In genomic region chr9:134641173-134641985, GRCh38 we compare ENCODE assay signal across 8 cellular contexts. TPM values are rescaled to one million over a fixed set of nuclear protein-coding genes. Genes with fewer than 3 reads are reported as not detected.
A peak's percentile ranks its signal among the peaks of the same experiment; 100 is the strongest.
DNase-seq lines count a peak whose midpoint lies in the region; ATAC-seq and TF ChIP-seq lines count a peak whose summit lies in the region.

COL5A1 (plus strand) TSS chr9:134641803; CDS start chr9:134642188, 385 bp downstream.

- H3K27ac Mint-ChIP-seq in activated naive CD4-positive, alpha-beta T cell treated with anti-CD3 and anti-CD28 coated beads, Interleukin-2, amount 10 ng/mL, durations not matched to agents 7 days and 5 days, result no peak within 1 kb of the TSS
- no peak within 1 kb of the TSS for H3K27ac Mint-ChIP-seq in glutamatergic neuron (ENCODE audit: unreplicated experiment)

- H3K4me2 ChIP-seq in neuronal stem cell (ENCODE audit: insufficient read depth, low read length, poor library complexity, severe bottlenecking), result peak within 1 kb of the TSS; percentile 96

- peak within 1 kb of the TSS; percentile 77 for H3K23ac ChIP-seq in neuronal stem cell (ENCODE audit: low read depth, low read length, poor library complexity)

- CTCF ChIA-PET in activated naive CD4-positive, alpha-beta T cell treated with anti-CD3 and anti-CD28 coated beads, Interleukin-2, amount 10 ng/mL, durations not matched to agents 7 days and 5 days (lab: Charles Lee), result no interaction called here

- H3K4me1 Mint-ChIP-seq in activated naive CD4-positive, alpha-beta T cell treated with anti-CD3 and anti-CD28 coated beads, Interleukin-2, amount 10 ng/mL, durations not matched to agents 7 days and 5 days, result peaks cover 2% of the 10 kb centered on the region
- peaks cover 7% of the 10 kb centered on the region for H3K4me1 Mint-ChIP-seq in glutamatergic neuron (ENCODE audit: low read depth, unreplicated experiment)

- peak within 1 kb of the TSS; percentile 87 for H2AFZ ChIP-seq in neuronal stem cell (ENCODE audit: low read length)

- ATAC-seq in GM21423 (IDR thresholded peaks at IDR 0.05; ENCODE audit: unreplicated experiment), result no peak

- H3K9me3 ChIP-seq in neuronal stem cell (replicated peaks in 1 of 2; ENCODE audit: control insufficient read depth in 2 of 2, insufficient read depth in 1 of 2, low read depth in 1 of 2, low read length in 2 of 2), result no peaks in the 10 kb centered on the region

- no peak within 1 kb of the TSS for H3K27ac ChIP-seq in neuronal stem cell (replicated peaks; ENCODE audit: low read length)

- H3K27me3 ChIP-seq in neuronal stem cell (ENCODE audit: control insufficient read depth in 3 of 3, insufficient read depth in 3 of 3, low read depth in 1 of 3, low read length in 3 of 3), result peaks cover 0 to 84% (median 12%) of the 10 kb centered on the region in 3 experiments

- peak within 1 kb of the TSS; percentile 67 for H2BK120ac ChIP-seq in neuronal stem cell (ENCODE audit: low read depth, low read length)

- DNase-seq in DMS153 (lab: John Stamatoyannopoulos, UW) (peak; percentile 8), NCI-H69 (lab: John Stamatoyannopoulos, UW) (peak; percentile 94), glutamatergic neuron (peak; percentile 89), neuronal stem cell (ENCODE audit: low spot score) (peak; percentile 87), stromal cell of bone marrow (ENCODE audit: low read depth) (peak; percentile 91), SKM-1 treated with dmso at 0.1 percent for 144 hours (lab: John Stamatoyannopoulos, UW; ENCODE audit: unreplicated experiment) (no peak)
- peak; percentile 64 for DNase-seq in activated naive CD4-positive, alpha-beta T cell treated with anti-CD3 and anti-CD28 coated beads, Interleukin-2, amount 10 ng/mL, durations not matched to agents 7 days and 5 days

- peak within 1 kb of the TSS; percentile 72 for H2AK5ac ChIP-seq in neuronal stem cell (ENCODE audit: low read depth, low read length)

- peak within 1 kb of the TSS; percentile 92 for H3K14ac ChIP-seq in neuronal stem cell (ENCODE audit: low read length)

- peak within 1 kb of the TSS; percentile 24 to 88 for H3K4me3 ChIP-seq in neuronal stem cell (ENCODE audit: low read length in 2 of 2)

- peak within 1 kb of the TSS; percentile 98 for H3K18ac ChIP-seq in neuronal stem cell (ENCODE audit: low read length)

- peaks cover 61% of the 10 kb centered on the region for H3K27me3 Mint-ChIP-seq in activated naive CD4-positive, alpha-beta T cell treated with anti-CD3 and anti-CD28 coated beads, Interleukin-2, amount 10 ng/mL, durations not matched to agents 7 days and 5 days
- H3K27me3 Mint-ChIP-seq in glutamatergic neuron (ENCODE audit: unreplicated experiment), result peaks cover 7% of the 10 kb centered on the region

- peak within 1 kb of the TSS; percentile 88 for H2BK5ac ChIP-seq in neuronal stem cell (ENCODE audit: low read length)

- peak within 1 kb of the TSS; percentile 87 for H3K9ac ChIP-seq in neuronal stem cell (ENCODE audit: low read depth, low read length, poor library complexity)

- no peaks in the 10 kb centered on the region for H3K36me3 Mint-ChIP-seq in activated naive CD4-positive, alpha-beta T cell treated with anti-CD3 and anti-CD28 coated beads, Interleukin-2, amount 10 ng/mL, durations not matched to agents 7 days and 5 days
- H3K36me3 Mint-ChIP-seq in glutamatergic neuron (ENCODE audit: unreplicated experiment), result no peaks in the 10 kb centered on the region

- H3K4me3 Mint-ChIP-seq in activated naive CD4-positive, alpha-beta T cell treated with anti-CD3 and anti-CD28 coated beads, Interleukin-2, amount 10 ng/mL, durations not matched to agents 7 days and 5 days, result peak within 1 kb of the TSS; percentile 52
- peak within 1 kb of the TSS; percentile 78 for H3K4me3 Mint-ChIP-seq in glutamatergic neuron (ENCODE audit: unreplicated experiment)

- no peak within 1 kb of the TSS for H4K91ac ChIP-seq in neuronal stem cell (ENCODE audit: low read depth, low read length, poor library complexity)

- H3K4ac ChIP-seq in neuronal stem cell (ENCODE audit: low read length), result no peak within 1 kb of the TSS

- peak within 1 kb of the TSS; percentile 98 for H2BK15ac ChIP-seq in neuronal stem cell (ENCODE audit: low read length)

- H2BK12ac ChIP-seq in neuronal stem cell (ENCODE audit: low read length), result peak within 1 kb of the TSS; percentile 85

- H3K4me1 ChIP-seq in neuronal stem cell (ENCODE audit: control insufficient read depth in 2 of 2, insufficient read depth in 1 of 2, low read depth in 1 of 2, low read length in 2 of 2), result peaks cover 2 to 30% of the 10 kb centered on the region in 2 donors

- H3K9me3 Mint-ChIP-seq in activated naive CD4-positive, alpha-beta T cell treated with anti-CD3 and anti-CD28 coated beads, Interleukin-2, amount 10 ng/mL, durations not matched to agents 7 days and 5 days, result no peaks in the 10 kb centered on the region
- peaks cover 8% of the 10 kb centered on the region for H3K9me3 Mint-ChIP-seq in glutamatergic neuron (ENCODE audit: unreplicated experiment)

- TF ChIP-seq CTCF in glutamatergic neuron (IDR thresholded peaks at IDR 0.05; ENCODE audit: partially characterized antibody, unreplicated experiment), result no peak

- no CpG with 5 or more reads among the region's 72 CpGs for WGBS in neuronal stem cell (ENCODE audit: extremely low coverage in 2 of 2, insufficient read length in 2 of 2, insufficient replicate concordance in 1 of 2), 2 donors

- H3K79me1 ChIP-seq in neuronal stem cell (ENCODE audit: low read depth, low read length), result peaks cover 3% of the 10 kb centered on the region

- peak within 1 kb of the TSS; percentile 87 for H4K8ac ChIP-seq in neuronal stem cell (ENCODE audit: low read depth, low read length)

- no peaks in the 10 kb centered on the region for H3K36me3 ChIP-seq in neuronal stem cell (replicated peaks in 1 of 2; ENCODE audit: control insufficient read depth in 2 of 2, insufficient read depth in 2 of 2, low read length in 2 of 2)

RNA-seq across cellular contexts. Expression of gene COL5A1, which starts in this region (rescaled TPM):
- 28.9 TPM for total RNA-seq in glutamatergic neuron (ENCODE audit: unreplicated experiment)
- polyA plus RNA-seq in neuronal stem cell (2013, experiment 1 of 2), result 10.1 TPM
- 10.2 TPM for polyA plus RNA-seq in neuronal stem cell (2013, experiment 2 of 2)
